In genomic region chr1:235017191-235017590, GRCh38 we compare ENCODE assay signal across 20 cellular contexts.
DNase-seq lines count a peak whose midpoint lies in the region; ATAC-seq and TF ChIP-seq lines count a peak whose summit lies in the region.
"Had no signal": no experiment of that assay in that cellular context is flagged by ENCODE, and none has a peak within 500 bp of the region (broad histone marks: within the 10 kb centered on the region; RNA-seq: fewer than 3 reads in every experiment).

No MANE protein-coding gene starts in this region.

- H3K4me1 Mint-ChIP-seq in activated T-cell treated with anti-CD3 and anti-CD28 coated beads, Interleukin-2, amount 50 U/mL, for 24 hours (ENCODE audit: low read depth) = peaks cover 77% of the 10 kb centered on the region
- H3K4me1 Mint-ChIP-seq in CD8-positive, alpha-beta memory T cell = peaks cover 24 to 48% (median 26%) of the 10 kb centered on the region in 3 donors

- H3K27me3 ChIP-seq in Panc1 (ENCODE audit: control insufficient read depth, insufficient read depth, low read length) (no peaks in the 10 kb centered on the region), mammary epithelial cell (ENCODE audit: insufficient read depth, low read length) (no peaks in the 10 kb centered on the region), smooth muscle cell (ENCODE audit: low read depth) (no peaks in the 10 kb centered on the region)
- no peaks in the 10 kb centered on the region for H3K27me3 ChIP-seq in CD8-positive, alpha-beta memory T cell (ENCODE audit: insufficient read depth, low read length, poor library complexity, severe bottlenecking)
- H3K27me3 ChIP-seq: gastrocnemius medialis, stomach, upper lobe of left lung had no signal

- 95% methylated on average over 4 of the region's 4 CpGs for WGBS in mammary epithelial cell (ENCODE audit: low coverage, missing lambda C conversion rate)
- 96% methylated on average over 4 of the region's 4 CpGs for WGBS in smooth muscle cell (ENCODE audit: low lambda C conversion rate)

- no peak overlapping the region for H3K4me3 Mint-ChIP-seq in activated T-cell treated with anti-CD3 and anti-CD28 coated beads, Interleukin-2, amount 50 U/mL, for 24 hours
- no peak overlapping the region for H3K4me3 Mint-ChIP-seq in CD8-positive, alpha-beta memory T cell
- H3K4me3 Mint-ChIP-seq: CD4-positive, alpha-beta T cell; T-cell had no signal

- H3K9ac ChIP-seq in mammary epithelial cell (ENCODE audit: insufficient read depth, low read length) (peak overlapping the region; percentile 49), smooth muscle cell (ENCODE audit: low read depth) (peak overlapping the region; percentile 94)

- H3K9me3 Mint-ChIP-seq in activated T-cell treated with anti-CD3 and anti-CD28 coated beads, Interleukin-2, amount 50 U/mL, for 24 hours = peaks cover 21% of the 10 kb centered on the region
- peaks cover 0 to 4% (median 0%) of the 10 kb centered on the region in 5 donors for H3K9me3 Mint-ChIP-seq in CD8-positive, alpha-beta memory T cell

- H4K20me1 ChIP-seq in mammary epithelial cell (ENCODE audit: insufficient read depth, low read length) (no peaks in the 10 kb centered on the region), smooth muscle cell (ENCODE audit: low read depth) (no peaks in the 10 kb centered on the region)

- H3K4me2 ChIP-seq in mammary epithelial cell (ENCODE audit: insufficient read depth, low read depth, low read length) (no peak overlapping the region), smooth muscle cell (no peak overlapping the region)

- no peak overlapping the region for H3K4me3 ChIP-seq in Panc1 (ENCODE audit: low read depth in 2 of 2, low read length in 2 of 2)
- no peak overlapping the region for H3K4me3 ChIP-seq in mammary epithelial cell (replicated peaks in 1 of 3; ENCODE audit: insufficient read depth in 1 of 3, low read depth in 2 of 3, low read length in 3 of 3)
- no peak overlapping the region for H3K4me3 ChIP-seq in smooth muscle cell
- H3K4me3 ChIP-seq in CD8-positive, alpha-beta memory T cell (ENCODE audit: low read length) = no peak overlapping the region
- H3K4me3 ChIP-seq: gastrocnemius medialis, stomach, upper lobe of left lung had no signal

- H2AFZ ChIP-seq in mammary epithelial cell (ENCODE audit: low read depth, low read length) = no peak overlapping the region
- H2AFZ ChIP-seq in smooth muscle cell (ENCODE audit: low read depth) = no peak overlapping the region

- H3K27ac ChIP-seq in Panc1 (ENCODE audit: low read length) (peak overlapping the region; percentile 82), mammary epithelial cell (ENCODE audit: insufficient read depth, low read depth, low read length) (peak overlapping the region; percentile 92), smooth muscle cell (ENCODE audit: low read depth) (peak overlapping the region; percentile 100)
- no peak overlapping the region for H3K27ac ChIP-seq in CD8-positive, alpha-beta memory T cell (ENCODE audit: low read depth, low read length)
- H3K27ac ChIP-seq: stomach, upper lobe of left lung, VCaP had no signal

- H3K27me3 Mint-ChIP-seq in activated T-cell treated with anti-CD3 and anti-CD28 coated beads, Interleukin-2, amount 50 U/mL, for 24 hours = no peaks in the 10 kb centered on the region
- H3K27me3 Mint-ChIP-seq in CD8-positive, alpha-beta memory T cell = peaks cover 0 to 1% of the 10 kb centered on the region in 2 donors
- H3K27me3 Mint-ChIP-seq: CD4-positive, alpha-beta T cell; T-cell had no signal

- H3K9me3 ChIP-seq in Panc1 (ENCODE audit: control insufficient read depth, insufficient read depth, low read depth, low read length) = no peaks in the 10 kb centered on the region
- peaks cover 2% of the 10 kb centered on the region for H3K9me3 ChIP-seq in mammary epithelial cell (replicated peaks; ENCODE audit: insufficient read depth, low read length)
- no peaks in the 10 kb centered on the region for H3K9me3 ChIP-seq in smooth muscle cell (replicated peaks; ENCODE audit: low read depth)
- H3K9me3 ChIP-seq in CD8-positive, alpha-beta memory T cell (ENCODE audit: low read length) = no peaks in the 10 kb centered on the region
- H3K9me3 ChIP-seq: gastrocnemius medialis, upper lobe of left lung had no signal

- dilution Hi-C loops in mammary epithelial cell (cut with HindIII; ENCODE audit: low sequenced_read_pairs) = loop anchor here (5.0 kb wide), 1 partner anchor 50 kb away; no protein-coding TSS in a partner anchor

- H3K4me1 ChIP-seq in Panc1 (ENCODE audit: control insufficient read depth, insufficient read depth, low read length) (peaks cover 18% of the 10 kb centered on the region), mammary epithelial cell (ENCODE audit: insufficient read depth, low read length) (peaks cover 36% of the 10 kb centered on the region), smooth muscle cell (ENCODE audit: low read depth) (peaks cover 14% of the 10 kb centered on the region)
- peaks cover 19% of the 10 kb centered on the region for H3K4me1 ChIP-seq in CD8-positive, alpha-beta memory T cell (ENCODE audit: insufficient read depth, low read length)

- intact Hi-C loops in Panc1 (cut with micrococcal nuclease; ENCODE audit: unreplicated experiment) (no loop called here), mammary epithelial cell (cut with micrococcal nuclease) (loop anchor here (5.0 kb wide), 1 partner anchor 90 kb away; no protein-coding TSS in a partner anchor)

- BruUV-seq in Panc1 (replicated peaks; lab: Mats Ljungman, UMichigan) = no TSS peak
- BruUV-seq in mammary epithelial cell (replicated peaks; lab: Mats Ljungman, UMichigan) = no TSS peak

- POLR2A ChIA-PET in Panc1 (lab: Charles Lee) = no interaction called here
- POLR2A ChIA-PET in CD8-positive, alpha-beta memory T cell (lab: Charles Lee) = interaction anchor here (0.5 kb wide), 1 partner anchor 411 kb away, joined by 4 read pairs; no protein-coding TSS in a partner anchor

- peaks cover 35% of the 10 kb centered on the region for H3F3A ChIP-seq in smooth muscle cell (ENCODE audit: low read depth)

- no peak for DNase-seq in activated T-cell treated with anti-CD3 and anti-CD28 coated beads, Interleukin-2, amount 50 U/mL, for 24 hours
- DNase-seq in activated T-cell treated with anti-CD3 and anti-CD28 coated beads, Interleukin-2, amount 50 U/mL, for 1 hour = no peak
- DNase-seq in Panc1 (ENCODE audit: low read depth, low spot score) = no peak
- DNase-seq in mammary epithelial cell = no peak
- DNase-seq in smooth muscle cell (lab: John Stamatoyannopoulos, UW; ENCODE audit: unreplicated experiment) = no peak
- no peak for DNase-seq in H4 (ENCODE audit: low spot score)
- DNase-seq in CD8-positive, alpha-beta memory T cell = no peak
- DNase-seq: activated naive CD4-positive, alpha-beta T cell treated with Interleukin-2 at 50 U/mL for 16 hours; CD4-positive, alpha-beta T cell; cortex of kidney; gastrocnemius medialis; MV-4-11; NCI-H1930; right cardiac atrium; SHP77; stomach; T-cell; upper lobe of left lung had no signal

- ATAC-seq in Panc1 (no peak), HG02884 (IDR thresholded peaks at IDR 0.05; ENCODE audit: unreplicated experiment) (no peak)
- ATAC-seq: gastrocnemius medialis, right cardiac atrium, T-cell had no signal

- CTCF ChIA-PET in Panc1 (lab: Charles Lee) (no interaction called here), mammary epithelial cell (lab: Charles Lee; ENCODE audit: low non-redundant PET) (no interaction called here)
- CTCF ChIA-PET in CD8-positive, alpha-beta memory T cell (lab: Charles Lee) = interaction anchor here (1.0 to 1.6 kb wide), 2 partner anchors 43 to 405 kb away, joined by 3 read pairs; no protein-coding TSS in a partner anchor

- in situ Hi-C loops in Panc1 (cut with HindIII; ENCODE audit: low pct_unique_long_range_greater_than_20kb, low sequenced_read_pairs) = no loop called here
- in situ Hi-C loops in mammary epithelial cell (cut with MboI; ENCODE audit: low sequenced_read_pairs in 2 of 2) = loop anchor here in 1 of 2 donors (5.0 kb wide), 1 partner anchor 50 kb away; no protein-coding TSS in a partner anchor

- H3K79me2 ChIP-seq in mammary epithelial cell (ENCODE audit: insufficient read depth, low read length) (no peaks in the 10 kb centered on the region), smooth muscle cell (ENCODE audit: low read depth) (no peaks in the 10 kb centered on the region)

- H3K27ac Mint-ChIP-seq in activated T-cell treated with anti-CD3 and anti-CD28 coated beads, Interleukin-2, amount 50 U/mL, for 24 hours = peak overlapping the region; percentile 35
- peak overlapping the region in 3 of 8 donors; percentile 15 to 52 (median 19) for H3K27ac Mint-ChIP-seq in CD8-positive, alpha-beta memory T cell
- H3K27ac Mint-ChIP-seq: CD4-positive, alpha-beta T cell; T-cell had no signal

- H3K36me3 ChIP-seq in Panc1 (ENCODE audit: control insufficient read depth, insufficient read depth, low read length) (no peaks in the 10 kb centered on the region), mammary epithelial cell (ENCODE audit: insufficient read depth, low read length) (no peaks in the 10 kb centered on the region), smooth muscle cell (ENCODE audit: low read depth) (no peaks in the 10 kb centered on the region)
- H3K36me3 ChIP-seq in CD8-positive, alpha-beta memory T cell (ENCODE audit: insufficient read depth, low read length) = no peaks in the 10 kb centered on the region
- H3K36me3 ChIP-seq: gastrocnemius medialis, stomach, upper lobe of left lung had no signal

- TF ChIP-seq CTCF in Panc1 (IDR thresholded peaks at IDR 0.05) = no peak
- no peak for TF ChIP-seq CTCF in mammary epithelial cell (conservative IDR thresholded peaks at IDR 0.05 in 1 of 2, IDR thresholded peaks at IDR 0.05 in 1 of 2; ENCODE audit: extremely low read depth in 1 of 2, insufficient read depth in 1 of 2, low read depth in 1 of 2, low read length in 2 of 2)
- no peak for TF ChIP-seq CTCF in smooth muscle cell (IDR thresholded peaks at IDR 0.05; ENCODE audit: borderline replicate concordance, insufficient read depth, poor library complexity, severe bottlenecking)

- H3K36me3 Mint-ChIP-seq in activated T-cell treated with anti-CD3 and anti-CD28 coated beads, Interleukin-2, amount 50 U/mL, for 24 hours (ENCODE audit: low read depth) = peaks cover 2% of the 10 kb centered on the region
- H3K36me3 Mint-ChIP-seq in CD8-positive, alpha-beta memory T cell = peaks cover 0 to 12% (median 3%) of the 10 kb centered on the region in 3 donors
- H3K36me3 Mint-ChIP-seq: T-cell had no signal
